1 cellular context compared by ENCODE assay signal in the genomic region with DNA sequence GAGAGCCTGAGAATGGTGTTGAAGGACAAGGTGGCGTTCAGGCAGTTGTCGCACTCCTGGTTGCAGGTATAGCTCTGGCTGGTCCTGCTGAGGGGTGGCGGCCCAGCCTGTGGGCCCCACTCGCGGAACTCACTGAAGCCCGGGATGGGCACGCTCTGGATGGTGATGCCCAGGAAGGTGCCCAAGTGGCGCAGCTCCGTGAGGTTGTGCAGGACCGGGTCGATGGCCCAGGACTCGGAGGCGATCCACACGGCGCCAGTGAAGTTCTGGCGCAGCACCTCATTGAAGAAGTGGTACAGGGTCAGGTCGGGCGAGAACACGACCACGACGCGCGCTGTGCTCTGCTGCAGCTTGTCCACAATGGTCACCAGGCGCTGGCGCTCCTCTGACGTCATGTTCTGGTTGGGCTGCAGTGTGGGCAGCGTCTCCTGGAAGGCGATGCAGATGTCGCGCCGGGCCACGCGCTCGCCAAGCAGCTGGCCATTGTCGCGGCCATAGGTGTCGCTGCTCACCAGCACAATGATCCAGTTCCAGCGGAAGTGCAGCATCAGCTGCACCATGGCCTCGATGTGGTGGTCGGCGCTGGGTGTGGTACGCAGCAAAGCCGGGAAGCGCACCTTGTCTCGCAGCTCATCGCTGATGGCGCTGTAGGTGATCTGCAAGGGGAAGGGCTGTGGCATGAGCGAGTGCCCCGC.
A peak's percentile ranks its signal among the peaks of the same experiment; 100 is the strongest.
TF ChIP-seq lines count a peak whose summit lies in the region.

No MANE protein-coding gene starts in this region.

TF ChIP-seq in K562, 482 proteins besides CTCF, POLR2A, EP300 and RAD21 (continued from another document and continues in another):
- TF ChIP-seq PKNOX1 (IDR thresholded peaks at IDR 0.05) (no peak), ZNF444 (CRISPR knock-in tag; IDR thresholded peaks at IDR 0.05) (no peak), C11orf30 (IDR thresholded peaks at IDR 0.05; ENCODE audit: low read depth) (peak; percentile 33), SIX5 (IDR thresholded peaks at IDR 0.05; ENCODE audit: borderline replicate concordance in 1 of 2, insufficient read depth in 1 of 2, low read depth in 1 of 2, low read length in 2 of 2) (no peak), KHSRP (IDR thresholded peaks at IDR 0.05) (no peak), COPS2 (conservative IDR thresholded peaks at IDR 0.05) (no peak), ETS2 (tag; IDR thresholded peaks at IDR 0.05; ENCODE audit: borderline replicate concordance, poor library complexity, severe bottlenecking) (no peak), HINFP (tag; conservative IDR thresholded peaks at IDR 0.05; ENCODE audit: low read depth) (no peak), KDM4B (IDR thresholded peaks at IDR 0.05; ENCODE audit: borderline replicate concordance in 2 of 2, low read depth in 1 of 2) (no peak), SRSF1 (IDR thresholded peaks at IDR 0.05; ENCODE audit: low read depth, low read length) (no peak), ARNT (IDR thresholded peaks at IDR 0.05) (no peak), SNRNP70 (optimal IDR thresholded peaks at IDR 0.05; ENCODE audit: low read depth, low read length) (no peak), CXXC5 (CRISPR knock-in tag; IDR thresholded peaks at IDR 0.05) (0 out of 2 replicates have a peak, but pooled peaks have one; percentile 39), USF1 (CRISPR knock-in tag; IDR thresholded peaks at IDR 0.05) (0 out of 2 replicates have a peak, but pooled peaks have one; percentile 4), SRSF3 (IDR thresholded peaks at IDR 0.05; ENCODE audit: insufficient read depth, low read length) (no peak), CREBBP (IDR thresholded peaks at IDR 0.05; ENCODE audit: low read depth, low read length) (no peak), ZBED1 (IDR thresholded peaks at IDR 0.05) (no peak), SRSF9 (IDR thresholded peaks at IDR 0.05; ENCODE audit: borderline replicate concordance, low read depth, low read length) (no peak), FOXO4 (CRISPR knock-in tag; IDR thresholded peaks at IDR 0.05) (no peak), RAD51 (IDR thresholded peaks at IDR 0.05; ENCODE audit: borderline replicate concordance, low read depth) (no peak), SIRT6 (IDR thresholded peaks at IDR 0.05; ENCODE audit: low read depth, low read length) (no peak), MTA1 (IDR thresholded peaks at IDR 0.05; ENCODE audit: borderline replicate concordance) (peak; percentile 76; the same call in 1 of the 2 replicates), FIP1L1 (IDR thresholded peaks at IDR 0.05; ENCODE audit: low read depth, low read length, poor library complexity, severe bottlenecking) (no peak), MEIS2 (IDR thresholded peaks at IDR 0.05; ENCODE audit: partially characterized antibody) (no peak), CHCHD3 (CRISPR knock-in tag; IDR thresholded peaks at IDR 0.05) (no peak), HCFC1 (IDR thresholded peaks at IDR 0.05; ENCODE audit: low read depth, low read length) (peak; percentile 62; the same call in 1 of the 2 replicates), ESRRB (CRISPR knock-in tag; IDR thresholded peaks at IDR 0.05; ENCODE audit: borderline replicate concordance) (no peak), PRPF4 (IDR thresholded peaks at IDR 0.05; ENCODE audit: insufficient read depth, low read depth, low read length, poor library complexity, severe bottlenecking) (no peak), STAT5B (CRISPR knock-in tag; IDR thresholded peaks at IDR 0.05) (no peak), CC2D1A (IDR thresholded peaks at IDR 0.05) (no peak), SMARCA5 (IDR thresholded peaks at IDR 0.05) (no peak), ZNF644 (tag; IDR thresholded peaks at IDR 0.05; ENCODE audit: low read depth) (no peak), ZNF778 (CRISPR knock-in tag; IDR thresholded peaks at IDR 0.05) (no peak), TAF15 (IDR thresholded peaks at IDR 0.05; ENCODE audit: low read depth, low read length) (no peak), BHLHE40 (IDR thresholded peaks at IDR 0.05; ENCODE audit: low read length) (no peak), THRB (CRISPR knock-in tag; conservative IDR thresholded peaks at IDR 0.05) (no peak), PML (IDR thresholded peaks at IDR 0.05; ENCODE audit: low read length) (no peak), CBX3 (IDR thresholded peaks at IDR 0.05; ENCODE audit: borderline replicate concordance in 1 of 2, low read length in 2 of 2) (peak in 1 of 2 experiments; percentile 21; a peak in 1 of 3 replicates), CREB5 (CRISPR knock-in tag; IDR thresholded peaks at IDR 0.05) (no peak), POLR2B (IDR thresholded peaks at IDR 0.05; ENCODE audit: low read depth, partially characterized antibody) (no peak)
- TF ChIP-seq, protein P1, sequence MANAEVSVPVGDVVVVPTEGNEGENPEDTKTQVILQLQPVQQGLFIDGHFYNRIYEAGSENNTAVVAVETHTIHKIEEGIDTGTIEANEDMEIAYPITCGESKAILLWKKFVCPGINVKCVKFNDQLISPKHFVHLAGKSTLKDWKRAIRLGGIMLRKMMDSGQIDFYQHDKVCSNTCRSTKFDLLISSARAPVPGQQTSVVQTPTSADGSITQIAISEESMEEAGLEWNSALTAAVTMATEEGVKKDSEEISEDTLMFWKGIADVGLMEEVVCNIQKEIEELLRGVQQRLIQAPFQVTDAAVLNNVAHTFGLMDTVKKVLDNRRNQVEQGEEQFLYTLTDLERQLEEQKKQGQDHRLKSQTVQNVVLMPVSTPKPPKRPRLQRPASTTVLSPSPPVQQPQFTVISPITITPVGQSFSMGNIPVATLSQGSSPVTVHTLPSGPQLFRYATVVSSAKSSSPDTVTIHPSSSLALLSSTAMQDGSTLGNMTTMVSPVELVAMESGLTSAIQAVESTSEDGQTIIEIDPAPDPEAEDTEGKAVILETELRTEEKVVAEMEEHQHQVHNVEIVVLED (CRISPR knock-in tag; IDR thresholded peaks at IDR 0.05) = no peak
- TF ChIP-seq, protein P2, sequence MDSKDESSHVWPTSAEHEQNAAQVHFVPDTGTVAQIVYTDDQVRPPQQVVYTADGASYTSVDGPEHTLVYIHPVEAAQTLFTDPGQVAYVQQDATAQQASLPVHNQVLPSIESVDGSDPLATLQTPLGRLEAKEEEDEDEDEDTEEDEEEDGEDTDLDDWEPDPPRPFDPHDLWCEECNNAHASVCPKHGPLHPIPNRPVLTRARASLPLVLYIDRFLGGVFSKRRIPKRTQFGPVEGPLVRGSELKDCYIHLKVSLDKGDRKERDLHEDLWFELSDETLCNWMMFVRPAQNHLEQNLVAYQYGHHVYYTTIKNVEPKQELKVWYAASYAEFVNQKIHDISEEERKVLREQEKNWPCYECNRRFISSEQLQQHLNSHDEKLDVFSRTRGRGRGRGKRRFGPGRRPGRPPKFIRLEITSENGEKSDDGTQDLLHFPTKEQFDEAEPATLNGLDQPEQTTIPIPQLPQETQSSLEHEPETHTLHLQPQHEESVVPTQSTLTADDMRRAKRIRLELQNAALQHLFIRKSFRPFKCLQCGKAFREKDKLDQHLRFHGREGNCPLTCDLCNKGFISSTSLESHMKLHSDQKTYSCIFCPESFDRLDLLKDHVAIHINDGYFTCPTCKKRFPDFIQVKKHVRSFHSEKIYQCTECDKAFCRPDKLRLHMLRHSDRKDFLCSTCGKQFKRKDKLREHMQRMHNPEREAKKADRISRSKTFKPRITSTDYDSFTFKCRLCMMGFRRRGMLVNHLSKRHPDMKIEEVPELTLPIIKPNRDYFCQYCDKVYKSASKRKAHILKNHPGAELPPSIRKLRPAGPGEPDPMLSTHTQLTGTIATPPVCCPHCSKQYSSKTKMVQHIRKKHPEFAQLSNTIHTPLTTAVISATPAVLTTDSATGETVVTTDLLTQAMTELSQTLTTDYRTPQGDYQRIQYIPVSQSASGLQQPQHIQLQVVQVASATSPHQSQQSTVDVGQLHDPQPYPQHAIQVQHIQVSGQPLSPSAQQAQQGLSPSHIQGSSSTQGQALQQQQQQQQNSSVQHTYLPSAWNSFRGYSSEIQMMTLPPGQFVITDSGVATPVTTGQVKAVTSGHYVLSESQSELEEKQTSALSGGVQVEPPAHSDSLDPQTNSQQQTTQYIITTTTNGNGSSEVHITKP (IDR thresholded peaks at IDR 0.05; ENCODE audit: partially characterized antibody) = no peak
- TF ChIP-seq, protein P3, sequence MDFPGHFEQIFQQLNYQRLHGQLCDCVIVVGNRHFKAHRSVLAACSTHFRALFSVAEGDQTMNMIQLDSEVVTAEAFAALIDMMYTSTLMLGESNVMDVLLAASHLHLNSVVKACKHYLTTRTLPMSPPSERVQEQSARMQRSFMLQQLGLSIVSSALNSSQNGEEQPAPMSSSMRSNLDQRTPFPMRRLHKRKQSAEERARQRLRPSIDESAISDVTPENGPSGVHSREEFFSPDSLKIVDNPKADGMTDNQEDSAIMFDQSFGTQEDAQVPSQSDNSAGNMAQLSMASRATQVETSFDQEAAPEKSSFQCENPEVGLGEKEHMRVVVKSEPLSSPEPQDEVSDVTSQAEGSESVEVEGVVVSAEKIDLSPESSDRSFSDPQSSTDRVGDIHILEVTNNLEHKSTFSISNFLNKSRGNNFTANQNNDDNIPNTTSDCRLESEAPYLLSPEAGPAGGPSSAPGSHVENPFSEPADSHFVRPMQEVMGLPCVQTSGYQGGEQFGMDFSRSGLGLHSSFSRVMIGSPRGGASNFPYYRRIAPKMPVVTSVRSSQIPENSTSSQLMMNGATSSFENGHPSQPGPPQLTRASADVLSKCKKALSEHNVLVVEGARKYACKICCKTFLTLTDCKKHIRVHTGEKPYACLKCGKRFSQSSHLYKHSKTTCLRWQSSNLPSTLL (IDR thresholded peaks at IDR 0.05) = no peak
